Comparison of ENCODE assay signal across 21 cellular contexts in genomic region chr9:134489621-134490380, GRCh38.
"Had no signal": no experiment of that assay in that cellular context is flagged by ENCODE, and none has a peak within 500 bp of the region (broad histone marks: within the 10 kb centered on the region; RNA-seq: fewer than 3 reads in every experiment).

No MANE protein-coding gene starts in this region.

- DNase-seq: activated B cell treated with CpG ODN at 0.5 μM for 24 hours; activated CD4-positive, alpha-beta T cell treated with anti-CD3 and anti-CD28 coated beads, Interleukin-2, amount 10 ng/mL, durations not matched to agents 24 days and 14 days; activated gamma-delta T cell treated with Interleukin-2 at 50 U/mL for 16 hours; anterior cingulate cortex; brain microvascular endothelial cell; central memory CD4-positive, alpha-beta T cell; endodermal cell; foreskin keratinocyte; kidney glomerular epithelial cell; left ventricle myocardium inferior; mammary epithelial cell; stimulated activated CD8-positive, alpha-beta memory T cell treated with anti-CD3 and anti-CD28 coated beads, Interleukin-4, amount 100 ng/mL, for 48 hours; stimulated activated naive CD4-positive, alpha-beta T cell had no signal

- ATAC-seq: foreskin keratinocyte, pancreas, right lobe of liver had no signal

- H3K4me1 ChIP-seq: foreskin keratinocyte, pancreas, right lobe of liver, SJSA1 had no signal

- H3K9me3 ChIP-seq: left ventricle myocardium inferior, pancreas, right lobe of liver, SJSA1, tibial artery had no signal

- H3K36me3 ChIP-seq: brain microvascular endothelial cell, left ventricle myocardium inferior, pancreas, right lobe of liver, SJSA1, tibial artery had no signal

- H3K4me3 ChIP-seq: left ventricle myocardium inferior, pancreas, right lobe of liver, SJSA1, tibial artery had no signal

- H3K27ac ChIP-seq: brain microvascular endothelial cell, dorsolateral prefrontal cortex, epithelial cell of prostate, foreskin keratinocyte, pancreas, right lobe of liver, SJSA1, tibial artery had no signal

- FAIRE-seq: colon, pancreas, urothelium cell line had no signal

- H3K27me3 ChIP-seq: brain microvascular endothelial cell, pancreas, right lobe of liver, SJSA1 had no signal
